Comparison of ENCODE assay signal across 12 cellular contexts in the genomic region with DNA sequence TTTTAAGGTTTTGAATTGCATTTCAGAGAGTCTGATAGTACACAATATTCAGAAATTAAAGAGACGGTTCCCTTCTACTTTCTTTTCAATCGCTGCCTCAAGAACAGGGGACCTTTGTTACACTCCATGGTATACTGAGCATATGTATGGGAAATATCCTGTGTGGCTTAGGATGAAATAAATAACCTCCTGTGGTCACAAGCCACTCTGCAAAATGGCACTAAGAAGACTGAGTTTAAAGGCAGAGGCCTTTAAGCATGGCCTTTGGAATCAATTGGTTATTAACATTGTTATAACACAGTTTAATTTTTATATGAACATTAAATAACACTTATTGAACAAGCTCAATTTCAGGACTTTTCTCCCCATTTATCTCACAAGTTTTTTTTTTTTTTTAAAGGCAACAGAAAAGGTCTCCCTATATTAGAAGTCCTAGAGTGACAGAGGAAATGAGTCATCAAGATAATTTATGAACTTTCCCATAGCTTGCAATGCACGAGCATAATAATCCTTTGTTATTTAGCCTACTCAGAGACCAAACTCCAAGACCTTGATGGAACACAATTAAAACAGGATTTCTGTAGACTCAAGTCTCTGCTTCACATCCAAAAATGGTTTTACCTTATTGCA.
DNase-seq lines count a peak whose midpoint lies in the region; TF ChIP-seq lines count a peak whose summit lies in the region.
"Had no signal": no experiment of that assay in that cellular context is flagged by ENCODE, and none has a peak within 500 bp of the region (broad histone marks: within the 10 kb centered on the region; RNA-seq: fewer than 3 reads in every experiment).

No MANE protein-coding gene starts in this region.

- intact Hi-C loops in mammary epithelial cell (cut with micrococcal nuclease) = no loop called here

- no peak for TF ChIP-seq CTCF in mammary epithelial cell (conservative IDR thresholded peaks at IDR 0.05 in 1 of 2, IDR thresholded peaks at IDR 0.05 in 1 of 2; ENCODE audit: extremely low read depth in 1 of 2, insufficient read depth in 1 of 2, low read depth in 1 of 2, low read length in 2 of 2)

- H2AFZ ChIP-seq in mammary epithelial cell (ENCODE audit: low read depth, low read length) (peak overlapping the region; percentile 44), neuron (ENCODE audit: low read depth, low read length) (peak overlapping the region; percentile 26)

- H4K20me1 ChIP-seq in mammary epithelial cell (ENCODE audit: insufficient read depth, low read length) = no peaks in the 10 kb centered on the region

- in situ Hi-C loops in mammary epithelial cell (cut with MboI; ENCODE audit: low sequenced_read_pairs in 2 of 2) = no loop called here

- CTCF ChIA-PET in mammary epithelial cell (lab: Charles Lee; ENCODE audit: low non-redundant PET) = no interaction called here

- 2% methylated on average over 3 of the region's 3 CpGs for WGBS in mammary epithelial cell (ENCODE audit: low coverage, missing lambda C conversion rate)

- H3K9me3 ChIP-seq in mammary epithelial cell (replicated peaks; ENCODE audit: insufficient read depth, low read length) (no peaks in the 10 kb centered on the region), neuron (ENCODE audit: low read length) (no peaks in the 10 kb centered on the region)
- H3K9me3 ChIP-seq: vagina had no signal

- BruUV-seq in mammary epithelial cell (replicated peaks; lab: Mats Ljungman, UMichigan) = no TSS peak

- DNase-seq in H4 (ENCODE audit: low spot score) (peak; percentile 66), NOMO-1 treated with DMSO at 0.1 percent for 48 hours (lab: John Stamatoyannopoulos, UW; ENCODE audit: unreplicated experiment) (peak; percentile 62), mammary epithelial cell (peak; percentile 76), C1 segment of cervical spinal cord (lab: John Stamatoyannopoulos, UW) (no peak), SHP77 treated with DMSO at 0.1 percent for 48 hours (lab: John Stamatoyannopoulos, UW) (no peak), NK-92 (lab: John Stamatoyannopoulos, UW; ENCODE audit: unreplicated experiment) (no peak), SKM-1 treated with dmso at 0.1 percent for 144 hours (lab: John Stamatoyannopoulos, UW; ENCODE audit: unreplicated experiment) (no peak)
- DNase-seq: activated CD8-positive, alpha-beta T cell treated with anti-CD3 and anti-CD28 coated beads for 36 hours; natural killer cell; NCI-H2171 treated with DMSO at 0.1 percent for 48 hours had no signal

- H3K36me3 ChIP-seq in mammary epithelial cell (ENCODE audit: insufficient read depth, low read length) = no peaks in the 10 kb centered on the region
- no peaks in the 10 kb centered on the region for H3K36me3 ChIP-seq in neuron (ENCODE audit: insufficient read depth, low read length)
- H3K36me3 ChIP-seq: vagina had no signal

- peak overlapping the region; percentile 8 for H3K27ac ChIP-seq in mammary epithelial cell (ENCODE audit: insufficient read depth, low read depth, low read length)
- H3K27ac ChIP-seq: vagina had no signal

- dilution Hi-C loops in mammary epithelial cell (cut with HindIII; ENCODE audit: low sequenced_read_pairs) = no loop called here

- peak overlapping the region; percentile 18 for H3K4me2 ChIP-seq in mammary epithelial cell (ENCODE audit: insufficient read depth, low read depth, low read length)

- H3K4me1 ChIP-seq in mammary epithelial cell (ENCODE audit: insufficient read depth, low read length) = peaks cover 10% of the 10 kb centered on the region
- H3K4me1 ChIP-seq in neuron (ENCODE audit: insufficient read depth, low read length) = peaks cover 7% of the 10 kb centered on the region
- H3K4me1 ChIP-seq: vagina had no signal

- H3K27me3 ChIP-seq in mammary epithelial cell (ENCODE audit: insufficient read depth, low read length) = no peaks in the 10 kb centered on the region
- no peaks in the 10 kb centered on the region for H3K27me3 ChIP-seq in neuron (ENCODE audit: insufficient read depth, low read length)
- H3K27me3 ChIP-seq: vagina had no signal

- H3K4me3 ChIP-seq in mammary epithelial cell (replicated peaks in 1 of 3; ENCODE audit: insufficient read depth in 1 of 3, low read depth in 2 of 3, low read length in 3 of 3) (no peak overlapping the region), neuron (ENCODE audit: low read length) (no peak overlapping the region)
- H3K4me3 ChIP-seq: vagina had no signal

- H3K79me2 ChIP-seq in mammary epithelial cell (ENCODE audit: insufficient read depth, low read length) = no peaks in the 10 kb centered on the region

- H3K9ac ChIP-seq in mammary epithelial cell (ENCODE audit: insufficient read depth, low read length) = no peak overlapping the region

Comparison
In these comparisons a context has a peak if more than half of its experiments do, and no peak if none do; other contexts are left out.
1. DNase-seq: peak in H4 (single experiment), NOMO-1 treated with DMSO at 0.1 percent for 48 hours (single experiment) and mammary epithelial cell (single experiment); none in C1 segment of cervical spinal cord (0 of 14), SHP77 treated with DMSO at 0.1 percent for 48 hours (single experiment), NK-92 (single experiment) and SKM-1 treated with dmso at 0.1 percent for 144 hours (single experiment).